23 cellular contexts compared by ENCODE assay signal in genomic region chr13:101139076-101139475, GRCh38.
DNase-seq lines count a peak whose midpoint lies in the region; ATAC-seq and TF ChIP-seq lines count a peak whose summit lies in the region.
"Had no signal": no experiment of that assay in that cellular context is flagged by ENCODE, and none has a peak within 500 bp of the region (broad histone marks: within the 10 kb centered on the region; RNA-seq: fewer than 3 reads in every experiment).

No MANE protein-coding gene starts in this region.

- H3K27me3 Mint-ChIP-seq in H9 (ENCODE audit: low read depth) = no peaks in the 10 kb centered on the region; the same call in 1 of the 2 replicates
- H3K27me3 Mint-ChIP-seq: CD4-positive, CD25-positive, alpha-beta regulatory T cell had no signal

- H4K20me1 ChIP-seq in GM23248 (ENCODE audit: insufficient read depth) (no peaks in the 10 kb centered on the region), H9 (ENCODE audit: control insufficient read depth, insufficient read depth, insufficient read length) (no peaks in the 10 kb centered on the region)

- H3K23me2 ChIP-seq in H9 (ENCODE audit: insufficient read length, low read depth, low read length, poor library complexity, severe bottlenecking) = no peaks in the 10 kb centered on the region

- H4K8ac ChIP-seq in H9 (replicated peaks; ENCODE audit: insufficient read length, low read depth, low read length) = no peak overlapping the region

- H3K27ac ChIP-seq in GM23248 = no peak overlapping the region
- no peak overlapping the region for H3K27ac ChIP-seq in H9 (ENCODE audit: insufficient read length, low read depth, low read length)
- H3K27ac ChIP-seq: epithelial cell of prostate, foreskin keratinocyte, tibial artery had no signal

- H3K4me1 ChIP-seq in GM23248 (ENCODE audit: insufficient read depth) = 0 out of 2 replicates have a peak, but pooled peaks cover 5% of the 10 kb centered on the region
- H3K4me1 ChIP-seq in H9 (ENCODE audit: insufficient read depth, low read length) = no peaks in the 10 kb centered on the region; the same call in 1 of the 2 replicates
- H3K4me1 ChIP-seq: foreskin keratinocyte, tibial artery had no signal

- H3K4me2 ChIP-seq in GM23248 (ENCODE audit: unreplicated experiment) (no peak overlapping the region), H9 (ENCODE audit: insufficient read depth, insufficient read length, low read length) (no peak overlapping the region)

- H3K27me3 ChIP-seq in GM23248 (replicated peaks; ENCODE audit: insufficient read depth) (peaks cover 15% of the 10 kb centered on the region; the same call in 1 of the 2 replicates), H9 (ENCODE audit: insufficient read depth, low read length) (no peaks in the 10 kb centered on the region)
- H3K27me3 ChIP-seq: foreskin keratinocyte, tibial artery had no signal

- DNase-seq in GM23248 (peak; percentile 47), NCI-H146 (lab: John Stamatoyannopoulos, UW) (peak; percentile 73), astrocyte of the hippocampus (ENCODE audit: low read depth, low spot score) (peak; percentile 39), kidney tubule cell (ENCODE audit: low spot score) (peak; percentile 17), H9 (no peak)
- DNase-seq: activated CD4-positive, CD25-positive, alpha-beta regulatory T cell treated with anti-CD3 and anti-CD28 coated beads, Interleukin-2, amount 50 U/mL, for 72 hours; activated naive CD4-positive, alpha-beta T cell treated with anti-CD3 and anti-CD28 coated beads for 36 hours; activated T-cell treated with anti-CD3 and anti-CD28 coated beads, Interleukin-2, amount 50 U/mL, for 48 hours; CD4-positive, CD25-positive, alpha-beta regulatory T cell; central memory CD4-positive, alpha-beta T cell; DMS 273 treated with DMSO at 0.1 percent for 48 hours; foreskin keratinocyte; NCI-H69; occipital lobe; Right ventricle myocardium superior; spleen; stimulated activated naive CD8-positive, alpha-beta T cell treated with anti-CD3 and anti-CD28 coated beads, Interleukin-15, amount 100 ng/mL, for 72 hours; tibial artery had no signal

- no peak overlapping the region for H2BK15ac ChIP-seq in H9 (ENCODE audit: low read depth, low read length)

- TF ChIP-seq CTCF in H9 (conservative IDR thresholded peaks at IDR 0.05) = no peak

- 0 out of 7 replicates have a peak overlapping the region, but pooled peaks of 1 of the 3 experiments have one; percentile 79 for H3K27ac Mint-ChIP-seq in H9
- H3K27ac Mint-ChIP-seq: activated naive CD4-positive, alpha-beta T cell treated with anti-CD3 and anti-CD28 coated beads for 36 hours; CD4-positive, CD25-positive, alpha-beta regulatory T cell; memory B cell; stimulated activated naive CD8-positive, alpha-beta T cell treated with anti-CD3 and anti-CD28 coated beads, Interleukin-15, amount 100 ng/mL, for 72 hours had no signal

- H3K9ac ChIP-seq in GM23248 = no peak overlapping the region
- no peak overlapping the region for H3K9ac ChIP-seq in H9 (ENCODE audit: extremely low read depth, insufficient read length, low read length)

- H3K4me1 Mint-ChIP-seq in H9 = peaks cover 14 to 16% of the 10 kb centered on the region in 2 experiments
- H3K4me1 Mint-ChIP-seq: CD4-positive, CD25-positive, alpha-beta regulatory T cell; memory B cell; stimulated activated naive CD8-positive, alpha-beta T cell treated with anti-CD3 and anti-CD28 coated beads, Interleukin-15, amount 100 ng/mL, for 72 hours had no signal

- ATAC-seq in HG03342 (IDR thresholded peaks at IDR 0.05; ENCODE audit: unreplicated experiment) (no peak), HG03135 (IDR thresholded peaks at IDR 0.05; ENCODE audit: unreplicated experiment) (no peak), HG02763 (IDR thresholded peaks at IDR 0.05; ENCODE audit: unreplicated experiment) (no peak)
- ATAC-seq: foreskin keratinocyte; stimulated activated naive CD8-positive, alpha-beta T cell treated with anti-CD3 and anti-CD28 coated beads, Interleukin-15, amount 100 ng/mL, for 72 hours had no signal

- H3K36me3 Mint-ChIP-seq in H9 (ENCODE audit: insufficient read depth in 1 of 3, low read depth in 3 of 3) = peaks cover 0 to 2% (median 0%) of the 10 kb centered on the region in 3 experiments; a peak in 1 of 7 replicates
- H3K36me3 Mint-ChIP-seq: CD4-positive, CD25-positive, alpha-beta regulatory T cell had no signal

- no peak overlapping the region for H2BK5ac ChIP-seq in H9 (ENCODE audit: insufficient read length, low read length)

- no peaks in the 10 kb centered on the region for H3K79me2 ChIP-seq in GM23248 (ENCODE audit: insufficient read depth)
- no peaks in the 10 kb centered on the region for H3K79me2 ChIP-seq in H9 (ENCODE audit: insufficient read depth, low read length)

- no peak overlapping the region for H4K91ac ChIP-seq in H9 (ENCODE audit: insufficient read length, low read depth, low read length)

- H3T11ph ChIP-seq in H9 (ENCODE audit: low read length) = no peak overlapping the region

- H2BK120ac ChIP-seq in H9 (ENCODE audit: low read depth, low read length, poor library complexity, severe bottlenecking) = no peak overlapping the region

- no peak overlapping the region for H4K5ac ChIP-seq in H9 (ENCODE audit: insufficient read length, low read depth, low read length)

- no peaks in the 10 kb centered on the region for H3K79me1 ChIP-seq in H9 (ENCODE audit: insufficient read depth, low read depth, low read length, poor library complexity, severe bottlenecking)

- H3K14ac ChIP-seq in H9 (ENCODE audit: insufficient read depth, low read length) = no peak overlapping the region

- H3K36me3 ChIP-seq in GM23248 (ENCODE audit: low read depth) = no peaks in the 10 kb centered on the region
- H3K36me3 ChIP-seq: spleen had no signal

- no peak overlapping the region for H3K4me3 ChIP-seq in GM23248
- H3K4me3 ChIP-seq: spleen, tibial artery had no signal

- no peaks in the 10 kb centered on the region for H3F3A ChIP-seq in GM23248 (ENCODE audit: insufficient read depth)

- no peak overlapping the region for H3K4ac ChIP-seq in H9 (ENCODE audit: low read depth, low read length)

- no peak overlapping the region for H2BK20ac ChIP-seq in H9 (ENCODE audit: low read depth, low read length, poor library complexity, severe bottlenecking)

- H3K23ac ChIP-seq in H9 (ENCODE audit: insufficient read length, low read depth, low read length) = no peak overlapping the region

- no peaks in the 10 kb centered on the region for H3K9me2 ChIP-seq in GM23248 (ENCODE audit: insufficient read depth)

- no peak overlapping the region for H3K4me3 Mint-ChIP-seq in H9
- H3K4me3 Mint-ChIP-seq: activated naive CD4-positive, alpha-beta T cell treated with anti-CD3 and anti-CD28 coated beads for 36 hours; CD4-positive, CD25-positive, alpha-beta regulatory T cell; memory B cell; stimulated activated naive CD8-positive, alpha-beta T cell treated with anti-CD3 and anti-CD28 coated beads, Interleukin-15, amount 100 ng/mL, for 72 hours had no signal

- H2AFZ ChIP-seq in GM23248 = no peak overlapping the region
- no peak overlapping the region for H2AFZ ChIP-seq in H9 (ENCODE audit: low read length)

- H3K9me3 Mint-ChIP-seq in H9 = peaks cover 0 to 8% of the 10 kb centered on the region in 2 experiments; a peak in 1 of 5 replicates
- H3K9me3 Mint-ChIP-seq: activated naive CD4-positive, alpha-beta T cell treated with anti-CD3 and anti-CD28 coated beads for 36 hours; stimulated activated naive CD8-positive, alpha-beta T cell treated with anti-CD3 and anti-CD28 coated beads, Interleukin-15, amount 100 ng/mL, for 72 hours had no signal

- H2AK5ac ChIP-seq in H9 (ENCODE audit: insufficient read length, low read length) = no peak overlapping the region

- H3K9me3 ChIP-seq in GM23248 (ENCODE audit: low read depth) (no peaks in the 10 kb centered on the region), H9 (ENCODE audit: control insufficient read depth, low read depth, low read length) (no peaks in the 10 kb centered on the region)
- H3K9me3 ChIP-seq: spleen, tibial artery had no signal

- no peak overlapping the region for H3K18ac ChIP-seq in H9 (ENCODE audit: insufficient read length, low read depth, low read length)

- H2BK12ac ChIP-seq in H9 (ENCODE audit: insufficient read length, low read depth, low read length) = no peak overlapping the region

- in situ Hi-C loops in GM23248 (cut with MboI) = loop anchor here (25.0 kb wide), 1 partner anchor 1423 kb away; no protein-coding TSS in a partner anchor

- H3K56ac ChIP-seq in H9 (ENCODE audit: insufficient read length, low read depth, low read length) = no peak overlapping the region
